In the genomic region with DNA sequence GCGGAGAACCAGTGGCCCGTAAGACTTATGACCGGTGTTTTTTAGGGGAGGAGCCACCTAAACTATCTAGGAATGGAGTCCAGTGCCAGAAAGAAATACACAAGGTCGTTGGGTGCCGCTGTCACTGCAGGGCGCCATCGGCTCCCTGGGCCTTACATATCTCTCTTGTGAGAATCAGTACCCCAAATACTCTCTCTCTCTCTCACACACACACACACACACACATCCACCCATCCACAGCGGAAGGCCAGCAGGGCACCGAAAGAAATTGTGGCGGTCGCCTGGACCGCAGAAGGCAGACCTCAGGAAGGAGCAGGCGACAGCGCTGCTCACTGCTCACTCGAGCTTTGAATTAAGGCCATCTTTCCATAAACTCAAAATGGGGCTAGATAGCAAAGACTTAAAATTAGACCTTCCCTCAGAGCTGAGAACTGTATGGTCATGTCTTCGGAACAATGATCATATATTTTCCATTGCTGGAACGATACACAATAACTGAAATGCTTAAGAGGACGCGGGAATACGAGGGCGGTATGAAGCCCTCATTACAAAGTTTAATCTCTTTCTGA, we compare ENCODE assay signal across 8 cellular contexts. TPM values are rescaled to one million over a fixed set of nuclear protein-coding genes. Genes with fewer than 3 reads are reported as not detected.
DNase-seq lines count a peak whose midpoint lies in the region; ATAC-seq and TF ChIP-seq lines count a peak whose summit lies in the region.

No MANE protein-coding gene starts in this region.

- H3K27ac ChIP-seq in esophagus muscularis mucosa (replicated peaks in 1 of 4) = no peak overlapping the region

- TF ChIP-seq CTCF in esophagus muscularis mucosa (IDR thresholded peaks at IDR 0.05) = no peak

- H3K36me3 ChIP-seq in esophagus muscularis mucosa = peaks cover 0 to 14% (median 12%) of the 10 kb centered on the region in 4 donors

- intact Hi-C loops in esophagus muscularis mucosa (cut with DNase I) = no loop called here

- H3K4me3 Mint-ChIP-seq in stimulated activated naive CD8-positive, alpha-beta T cell treated with anti-CD3 and anti-CD28 coated beads, Interleukin-15, amount 100 ng/mL, for 72 hours = peak overlapping the region; percentile 85 to 90

- peaks cover 66% of the 10 kb centered on the region for H3K4me1 Mint-ChIP-seq in stimulated activated naive CD8-positive, alpha-beta T cell treated with anti-CD3 and anti-CD28 coated beads, Interleukin-15, amount 100 ng/mL, for 72 hours

- no peaks in the 10 kb centered on the region for H3K9me3 Mint-ChIP-seq in stimulated activated naive CD8-positive, alpha-beta T cell treated with anti-CD3 and anti-CD28 coated beads, Interleukin-15, amount 100 ng/mL, for 72 hours

- H3K4me3 ChIP-seq in esophagus muscularis mucosa = peak overlapping the region; percentile 47 to 60 (median 50)

- DNase-seq in activated CD4-positive, alpha-beta T cell treated with anti-CD3 and anti-CD28 coated beads for 48 hours = peak; percentile 27
- no peak for DNase-seq in activated CD4-positive, alpha-beta T cell treated with anti-CD3 and anti-CD28 coated beads, Interleukin-2, amount 50 U/mL, for 4 hours
- DNase-seq in esophagus muscularis mucosa (ENCODE audit: extremely low spot score) = no peak
- peak; percentile 38 to 54 for DNase-seq in stimulated activated naive CD8-positive, alpha-beta T cell treated with anti-CD3 and anti-CD28 coated beads, Interleukin-15, amount 100 ng/mL, for 72 hours
- no peak for DNase-seq in NK-92 (lab: John Stamatoyannopoulos, UW; ENCODE audit: unreplicated experiment)
- no peak for DNase-seq in activated effector memory CD4-positive, alpha-beta T cell treated with Interleukin-2 at 50 U/mL for 16 hours
- no peak for DNase-seq in NAMALWA (ENCODE audit: low spot score)

- peaks cover 31 to 37% (median 34%) of the 10 kb centered on the region in 4 donors for H3K4me1 ChIP-seq in esophagus muscularis mucosa

- no peak for TF ChIP-seq EP300 in esophagus muscularis mucosa (IDR thresholded peaks at IDR 0.05)

- ATAC-seq in HG03565 (IDR thresholded peaks at IDR 0.05; ENCODE audit: unreplicated experiment) = peak; percentile 42
- peak; percentile 71 for ATAC-seq in stimulated activated naive CD8-positive, alpha-beta T cell treated with anti-CD3 and anti-CD28 coated beads, Interleukin-15, amount 100 ng/mL, for 72 hours

- H3K27me3 Mint-ChIP-seq in stimulated activated naive CD8-positive, alpha-beta T cell treated with anti-CD3 and anti-CD28 coated beads, Interleukin-15, amount 100 ng/mL, for 72 hours = peaks cover 70% of the 10 kb centered on the region

- no peak for TF ChIP-seq POLR2A in esophagus muscularis mucosa (IDR thresholded peaks at IDR 0.05; ENCODE audit: low read depth)

- H3K27me3 ChIP-seq in esophagus muscularis mucosa = peaks cover 0 to 46% (median 29%) of the 10 kb centered on the region in 4 donors

- H3K27ac Mint-ChIP-seq in stimulated activated naive CD8-positive, alpha-beta T cell treated with anti-CD3 and anti-CD28 coated beads, Interleukin-15, amount 100 ng/mL, for 72 hours = no peak overlapping the region

- H3K9me3 ChIP-seq in esophagus muscularis mucosa = no peaks in the 10 kb centered on the region

- 20% methylated on average over 21 of the region's 21 CpGs for WGBS in esophagus muscularis mucosa

RNA-seq across cellular contexts. Expression of a gene that starts 10.3 kb away (rescaled TPM):
- 1 to 10 TPM in 3 of 4 donors, under 1 TPM in 1; 0.42 to 2.8 (median 2.5) TPM for total RNA-seq in esophagus muscularis mucosa

Comparison
In these comparisons a context has a peak if more than half of its experiments do, and no peak if none do; other contexts are left out.
1. DNase-seq: peak in activated CD4-positive, alpha-beta T cell treated with anti-CD3 and anti-CD28 coated beads for 48 hours (single experiment) and stimulated activated naive CD8-positive, alpha-beta T cell treated with anti-CD3 and anti-CD28 coated beads, Interleukin-15, amount 100 ng/mL, for 72 hours (2 of 2); none in activated CD4-positive, alpha-beta T cell treated with anti-CD3 and anti-CD28 coated beads, Interleukin-2, amount 50 U/mL, for 4 hours (0 of 2), esophagus muscularis mucosa (single experiment), NK-92 (single experiment), activated effector memory CD4-positive, alpha-beta T cell treated with Interleukin-2 at 50 U/mL for 16 hours (single experiment) and NAMALWA (single experiment).